In the genomic region with DNA sequence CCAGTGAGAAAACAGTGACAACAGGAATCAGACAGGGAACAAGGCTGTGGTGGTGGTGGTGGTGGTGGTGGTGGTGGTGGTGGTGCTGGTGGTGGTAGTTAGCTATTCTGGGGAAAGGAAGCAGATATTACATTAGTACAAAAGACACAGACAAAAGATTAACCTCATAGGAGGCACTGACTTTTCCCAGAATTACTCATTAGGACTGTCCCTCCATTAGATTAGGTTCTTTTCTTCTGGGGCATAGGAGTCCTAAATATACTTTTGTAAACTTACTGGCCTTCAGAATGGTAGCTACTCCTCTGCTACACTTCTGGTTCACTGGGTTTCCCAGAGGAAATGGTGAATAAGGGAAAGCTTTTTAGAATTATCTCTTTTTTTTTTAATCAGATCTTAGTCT, we compare ENCODE assay signal across 21 cellular contexts.
DNase-seq lines count a peak whose midpoint lies in the region; ATAC-seq and TF ChIP-seq lines count a peak whose summit lies in the region.
"Had no signal": no experiment of that assay in that cellular context is flagged by ENCODE, and none has a peak within 500 bp of the region (broad histone marks: within the 10 kb centered on the region; RNA-seq: fewer than 3 reads in every experiment).

No MANE protein-coding gene starts in this region.

- H3K36me3 Mint-ChIP-seq in CD8-positive, alpha-beta T cell = no peaks in the 10 kb centered on the region

- H3K27me3 ChIP-seq in CD8-positive, alpha-beta T cell (ENCODE audit: insufficient read depth, low read length) = no peaks in the 10 kb centered on the region
- H3K27me3 ChIP-seq: esophagus squamous epithelium, left lung had no signal

- H3K9me3 Mint-ChIP-seq in CD8-positive, alpha-beta T cell = peaks cover 4% of the 10 kb centered on the region

- no peak for TF ChIP-seq CTCF in CD8-positive, alpha-beta T cell (IDR thresholded peaks at IDR 0.05)
- no peak for TF ChIP-seq CTCF in RWPE1 (conservative IDR thresholded peaks at IDR 0.05; ENCODE audit: low read depth)

- no peaks in the 10 kb centered on the region for H3K36me3 ChIP-seq in CD8-positive, alpha-beta T cell (ENCODE audit: insufficient read depth, low read length)
- H3K36me3 ChIP-seq: esophagus squamous epithelium, left lung had no signal

- ATAC-seq in GM18499 (IDR thresholded peaks at IDR 0.05; ENCODE audit: insufficient read depth, unreplicated experiment) = peak; percentile 60
- ATAC-seq in GM21619 (IDR thresholded peaks at IDR 0.05; ENCODE audit: unreplicated experiment) = peak; percentile 76
- peak; percentile 70 for ATAC-seq in HG02885 (IDR thresholded peaks at IDR 0.05; ENCODE audit: poor library complexity, unreplicated experiment)
- peak; percentile 61 for ATAC-seq in HG03457 (IDR thresholded peaks at IDR 0.05; ENCODE audit: unreplicated experiment)
- ATAC-seq in CD8-positive, alpha-beta T cell = no peak
- ATAC-seq: A549, left lung had no signal

- H3K27ac Mint-ChIP-seq in CD8-positive, alpha-beta T cell = no peak overlapping the region

- no peaks in the 10 kb centered on the region for H3K4me1 ChIP-seq in CD8-positive, alpha-beta T cell (ENCODE audit: insufficient read depth, low read length)
- H3K4me1 ChIP-seq: A549, esophagus squamous epithelium, left lung had no signal

- H3K4me1 Mint-ChIP-seq in CD8-positive, alpha-beta T cell (ENCODE audit: low read depth) = no peaks in the 10 kb centered on the region

- CTCF ChIA-PET in CD8-positive, alpha-beta T cell (lab: Charles Lee) = no interaction called here
- CTCF ChIA-PET in RWPE1 (lab: Yijun Ruan, JAX) = no interaction called here

- no peaks in the 10 kb centered on the region for H3K9me3 ChIP-seq in CD8-positive, alpha-beta T cell (ENCODE audit: low read length)
- H3K9me3 ChIP-seq: A549, esophagus squamous epithelium, left lung had no signal

- H3K27me3 Mint-ChIP-seq in CD8-positive, alpha-beta T cell (ENCODE audit: low read depth) = no peaks in the 10 kb centered on the region

- H3K4me3 ChIP-seq in CD8-positive, alpha-beta T cell (ENCODE audit: low read depth, low read length) = no peak overlapping the region
- H3K4me3 ChIP-seq: A549, esophagus squamous epithelium, left lung had no signal

- no peak overlapping the region for H3K4me3 Mint-ChIP-seq in CD8-positive, alpha-beta T cell

- intact Hi-C loops in CD8-positive, alpha-beta T cell (cut with DNase I, micrococcal nuclease) = no loop called here

- POLR2A ChIA-PET in CD8-positive, alpha-beta T cell (lab: Charles Lee) = no interaction called here
- POLR2A ChIA-PET in RWPE1 (lab: Yijun Ruan, JAX; ENCODE audit: low non-redundant PET) = no interaction called here

- DNase-seq in OCI-M2 (lab: John Stamatoyannopoulos, UW; ENCODE audit: unreplicated experiment) (no peak), DMS79 treated with DMSO at 0.1 percent for 48 hours (lab: John Stamatoyannopoulos, UW) (no peak), RWPE1 (ENCODE audit: low spot score) (no peak)
- DNase-seq in CD8-positive, alpha-beta T cell = no peak
- DNase-seq: activated CD4-positive, alpha-beta T cell treated with anti-CD3 and anti-CD28 coated beads, Interleukin-2, amount 50 U/mL, for 4 hours; activated naive CD4-positive, alpha-beta T cell; activated T-cell treated with anti-CD3 and anti-CD28 coated beads for 4 hours; anterior cingulate cortex; central memory CD4-positive, alpha-beta T cell; effector memory CD4-positive, alpha-beta T cell; esophagus squamous epithelium; KG1; left lung; NCI-H2029; NCI-H510A treated with DMSO at 0.1 percent for 48 hours; SHP77 had no signal

- H3K27ac ChIP-seq in CD8-positive, alpha-beta T cell (ENCODE audit: low read depth, low read length) = no peak overlapping the region
- H3K27ac ChIP-seq in RWPE1 = no peak overlapping the region
- H3K27ac ChIP-seq: A549, esophagus squamous epithelium, left lung had no signal
